Comparison of ENCODE assay signal across 29 cellular contexts in genomic region chr5:24289582-24289981, GRCh38.
"Had no signal": no experiment of that assay in that cellular context is flagged by ENCODE, and none has a peak within 500 bp of the region (broad histone marks: within the 10 kb centered on the region; RNA-seq: fewer than 3 reads in every experiment).

No MANE protein-coding gene starts in this region.

- H3K27ac ChIP-seq: neutrophil, parathyroid adenoma, psoas muscle, skin epidermis, spleen, suprapubic skin, testis, tibial artery, transverse colon, upper lobe of right lung, uterus had no signal

- H3K27me3 ChIP-seq: neutrophil, spleen, suprapubic skin, testis, tibial artery, transverse colon, upper lobe of right lung, uterus had no signal

- H3K4me3 ChIP-seq: psoas muscle, skin epidermis, smooth muscle cell, spleen, suprapubic skin, testis, tibial artery, transverse colon, upper lobe of right lung, uterus had no signal

- H3K4me2 ChIP-seq: smooth muscle cell had no signal

- H3K4me1 ChIP-seq: parathyroid adenoma, psoas muscle, spleen, suprapubic skin, testis, tibial artery, transverse colon, upper lobe of right lung, uterus had no signal

- H3K9me3 ChIP-seq: neutrophil, psoas muscle, testis, tibial artery, upper lobe of right lung, uterus had no signal

- H3K36me3 ChIP-seq: neutrophil, spleen, suprapubic skin, tibial artery, transverse colon, upper lobe of right lung, uterus had no signal

- DNase-seq: naive thymus-derived CD8-positive, alpha-beta T cell; nephron progenitor cell; nucleus accumbens; posterior cingulate gyrus; psoas muscle; right cardiac atrium; spleen; stimulated activated CD4-positive, alpha-beta T cell treated with anti-CD3 and anti-CD28 coated beads, Interleukin-12 subunit alpha, Interleukin-12 subunit beta, amount 100 ng/mL, for 4 hours; stimulated activated CD4-positive, alpha-beta T cell treated with anti-CD3 and anti-CD28 coated beads, Interleukin-1b, Interleukin-23, amount 100 ng/mL, for 48 hours; stimulated activated CD4-positive, alpha-beta T cell treated with anti-CD3 and anti-CD28 coated beads, Interleukin-4, amount 100 ng/mL, for 1 hour; stimulated activated CD4-positive, alpha-beta T cell treated with anti-CD3 and anti-CD28 coated beads, Interleukin-4, amount 100 ng/mL, for 4 hours; stimulated activated CD8-positive, alpha-beta memory T cell treated with anti-CD3 and anti-CD28 coated beads, Interleukin-4, amount 100 ng/mL, for 48 hours; stimulated activated naive CD4-positive, alpha-beta T cell; stimulated activated naive CD8-positive, alpha-beta T cell treated with anti-CD3 and anti-CD28 coated beads, Interleukin-15, amount 100 ng/mL, for 72 hours; stimulated activated naive CD8-positive, alpha-beta T cell treated with anti-CD3 and anti-CD28 coated beads, Interleukin-15, Interleukin-2, amounts not matched to agents 100 U/mL and 50 U/mL, for 24 hours; substantia nigra; testis; tibial artery; transverse colon; upper lobe of right lung; uterus had no signal

- ATAC-seq: naive thymus-derived CD8-positive, alpha-beta T cell; natural killer cell treated with Interleukin-12 subunit alpha and Interleukin-12 subunit beta and Interleukin-15 and Interleukin-18, amount 100 ng/mL, for 72 hours; psoas muscle; right cardiac atrium; sciatic nerve; stimulated activated memory B cell treated with anti-CD40 and anti-IgM and Interleukin-4, amounts not matched to agents 10 μg/mL and 1 μg/mL and 100 μg/mL, for 72 hours; stimulated activated naive CD8-positive, alpha-beta T cell treated with anti-CD3 and anti-CD28 coated beads, Interleukin-15, amount 100 ng/mL, for 72 hours; stimulated activated naive CD8-positive, alpha-beta T cell treated with anti-CD3 and anti-CD28 coated beads, Interleukin-15, Interleukin-2, amounts not matched to agents 100 U/mL and 50 U/mL, for 24 hours; upper lobe of right lung had no signal
